ENCODE assay signal across 1 cellular context in genomic region chr17:75892556-75893224, GRCh38.
TF ChIP-seq lines count a peak whose summit lies in the region.

No MANE protein-coding gene starts in this region.

TF ChIP-seq in HepG2, 621 proteins besides CTCF, POLR2A, EP300 and RAD21 (continues in another document):
- no peak for TF ChIP-seq POLR2AphosphoS2 (IDR thresholded peaks at IDR 0.05; ENCODE audit: low read depth, low read length)
- TF ChIP-seq TRIM22 (IDR thresholded peaks at IDR 0.05), result no peak
- TF ChIP-seq NR2C2 (CRISPR knock-in tag; IDR thresholded peaks at IDR 0.05; ENCODE audit: borderline replicate concordance), result no peak
- TF ChIP-seq KLF13 (CRISPR knock-in tag; IDR thresholded peaks at IDR 0.05), result 0 out of 2 replicates have a peak, but pooled peaks have one; percentile 7
- TF ChIP-seq PAF1 (CRISPR knock-in tag; IDR thresholded peaks at IDR 0.05), result no peak
- TF ChIP-seq NFYB (CRISPR knock-in tag; IDR thresholded peaks at IDR 0.05), result peak; percentile 57
- peak; percentile 21; the same call in 1 of the 2 replicates for TF ChIP-seq YEATS4 (CRISPR knock-in tag; IDR thresholded peaks at IDR 0.05; ENCODE audit: borderline replicate concordance)
- TF ChIP-seq ZNF552 (CRISPR knock-in tag; IDR thresholded peaks at IDR 0.05; ENCODE audit: borderline replicate concordance), result 0 out of 2 replicates have a peak, but pooled peaks have one; percentile 47
- no peak for TF ChIP-seq TERF1 (CRISPR knock-in tag; IDR thresholded peaks at IDR 0.05)
- TF ChIP-seq DNMT1 (CRISPR knock-in tag; IDR thresholded peaks at IDR 0.05), result no peak
- peak; percentile 87 for TF ChIP-seq AGO1 (IDR thresholded peaks at IDR 0.05; ENCODE audit: low read depth, low read length, poor library complexity, severe bottlenecking)
- TF ChIP-seq ATF4 (CRISPR knock-in tag; IDR thresholded peaks at IDR 0.05), result no peak
- no peak for TF ChIP-seq ZNF512 (CRISPR knock-in tag; IDR thresholded peaks at IDR 0.05)
- TF ChIP-seq GZF1 (CRISPR knock-in tag; IDR thresholded peaks at IDR 0.05), result peak; percentile 87; the same call in 1 of the 2 replicates
- peak; percentile 64 for TF ChIP-seq ERF (CRISPR knock-in tag; IDR thresholded peaks at IDR 0.05)
- peak; percentile 44 for TF ChIP-seq ZEB1 (IDR thresholded peaks at IDR 0.05; ENCODE audit: insufficient replicate concordance, low read depth)
- TF ChIP-seq ZFAT (CRISPR knock-in tag; conservative IDR thresholded peaks at IDR 0.05), result no peak
- peak; percentile 56; the same call in 1 of the 2 replicates for TF ChIP-seq ZNF331 (CRISPR knock-in tag; IDR thresholded peaks at IDR 0.05)
- peak; percentile 51; the same call in 1 of the 2 replicates for TF ChIP-seq ZSCAN21 (CRISPR knock-in tag; IDR thresholded peaks at IDR 0.05; ENCODE audit: borderline replicate concordance)
- TF ChIP-seq TBX3 (IDR thresholded peaks at IDR 0.05; ENCODE audit: borderline replicate concordance), result no peak
- TF ChIP-seq ZNF136 (CRISPR knock-in tag; IDR thresholded peaks at IDR 0.05; ENCODE audit: low read depth), result peak; percentile 38; the same call in 1 of the 2 replicates
- no peak for TF ChIP-seq ELF4 (CRISPR knock-in tag; IDR thresholded peaks at IDR 0.05; ENCODE audit: borderline replicate concordance)
- no peak for TF ChIP-seq PRPF4 (IDR thresholded peaks at IDR 0.05; ENCODE audit: low read depth, low read length, poor library complexity, severe bottlenecking)
- TF ChIP-seq ZNF577 (CRISPR knock-in tag; IDR thresholded peaks at IDR 0.05; ENCODE audit: borderline replicate concordance, low read depth), result no peak
- 0 out of 2 replicates have a peak, but pooled peaks have one; percentile 44 for TF ChIP-seq ZBTB10 (CRISPR knock-in tag; IDR thresholded peaks at IDR 0.05; ENCODE audit: borderline replicate concordance)
- peak; percentile 47; the same call in 1 of the 2 replicates for TF ChIP-seq HDAC2 (CRISPR knock-in tag; IDR thresholded peaks at IDR 0.05)
- TF ChIP-seq SAP130 (CRISPR knock-in tag; IDR thresholded peaks at IDR 0.05; ENCODE audit: low read depth), result peak; percentile 70
- no peak for TF ChIP-seq ATF5 (CRISPR knock-in tag; IDR thresholded peaks at IDR 0.05; ENCODE audit: low read depth)
- TF ChIP-seq NR3C1 (CRISPR knock-in tag; IDR thresholded peaks at IDR 0.05), result no peak
- TF ChIP-seq ETV6 (CRISPR knock-in tag; conservative IDR thresholded peaks at IDR 0.05), result no peak
- no peak for TF ChIP-seq ZSCAN12 (CRISPR knock-in tag; IDR thresholded peaks at IDR 0.05)
- no peak for TF ChIP-seq MIER2 (CRISPR knock-in tag; IDR thresholded peaks at IDR 0.05)
- no peak for TF ChIP-seq IKZF1 (IDR thresholded peaks at IDR 0.05)
- TF ChIP-seq RORA (CRISPR knock-in tag; IDR thresholded peaks at IDR 0.05), result no peak
- 0 out of 2 replicates have a peak, but pooled peaks have one; percentile 57 for TF ChIP-seq FOXK1 (CRISPR knock-in tag; IDR thresholded peaks at IDR 0.05; ENCODE audit: borderline replicate concordance, low read depth)
- TF ChIP-seq SNAI1 (CRISPR knock-in tag; IDR thresholded peaks at IDR 0.05; ENCODE audit: borderline replicate concordance), result peak; percentile 75; the same call in 1 of the 2 replicates
- no peak for TF ChIP-seq TOPORS (CRISPR knock-in tag; IDR thresholded peaks at IDR 0.05)
- TF ChIP-seq PRDM10 (CRISPR knock-in tag; IDR thresholded peaks at IDR 0.05; ENCODE audit: low read depth), result no peak
- no peak for TF ChIP-seq EEA1 (CRISPR knock-in tag; IDR thresholded peaks at IDR 0.05; ENCODE audit: borderline replicate concordance)
- TF ChIP-seq TEAD3 (CRISPR knock-in tag; optimal IDR thresholded peaks at IDR 0.05; ENCODE audit: borderline replicate concordance), result no peak
- TF ChIP-seq ZBTB20 (CRISPR knock-in tag; IDR thresholded peaks at IDR 0.05; ENCODE audit: borderline replicate concordance, low read depth), result no peak; the same call in 1 of the 2 replicates
- 0 out of 2 replicates have a peak, but pooled peaks have one; percentile 33 for TF ChIP-seq ATRX (CRISPR knock-in tag; IDR thresholded peaks at IDR 0.05; ENCODE audit: borderline replicate concordance)
- TF ChIP-seq MTF1 (CRISPR knock-in tag; IDR thresholded peaks at IDR 0.05), result no peak
- TF ChIP-seq ZNF691 (CRISPR knock-in tag; IDR thresholded peaks at IDR 0.05; ENCODE audit: borderline replicate concordance, low read depth), result no peak
- TF ChIP-seq BCLAF1 (IDR thresholded peaks at IDR 0.05), result no peak
